In genomic region chr13:113045214-113046007, GRCh38 we compare ENCODE assay signal across 18 cellular contexts.
DNase-seq lines count a peak whose midpoint lies in the region; ATAC-seq and TF ChIP-seq lines count a peak whose summit lies in the region.
"Had no signal": no experiment of that assay in that cellular context is flagged by ENCODE, and none has a peak within 500 bp of the region (broad histone marks: within the 10 kb centered on the region; RNA-seq: fewer than 3 reads in every experiment).

No MANE protein-coding gene starts in this region.

- H3K36me3 ChIP-seq in SJSA1, result no peaks in the 10 kb centered on the region
- no peaks in the 10 kb centered on the region for H3K36me3 ChIP-seq in thoracic aorta
- no peaks in the 10 kb centered on the region for H3K36me3 ChIP-seq in GM23338 (ENCODE audit: insufficient read depth)

- H3K4me2 ChIP-seq in GM23338, result no peak overlapping the region

- H3K36me3 Mint-ChIP-seq in effector memory CD8-positive, alpha-beta T cell (ENCODE audit: insufficient read depth), result no peaks in the 10 kb centered on the region
- no peaks in the 10 kb centered on the region for H3K36me3 Mint-ChIP-seq in GM23338 (ENCODE audit: low read depth)
- H3K36me3 Mint-ChIP-seq: activated naive CD4-positive, alpha-beta T cell treated with anti-CD3 and anti-CD28 coated beads, Interleukin-2, amount 50 U/mL, for 72 hours; immature natural killer cell had no signal

- H4K20me1 ChIP-seq in GM23338 (replicated peaks; ENCODE audit: insufficient read depth), result no peaks in the 10 kb centered on the region

- peaks cover 10% of the 10 kb centered on the region for H3K4me1 ChIP-seq in SJSA1 (replicated peaks)
- peaks cover 0 to 63% of the 10 kb centered on the region in 2 donors for H3K4me1 ChIP-seq in thoracic aorta (ENCODE audit: control insufficient read depth in 1 of 2, low read depth in 2 of 2)
- H3K4me1 ChIP-seq in GM23338 (ENCODE audit: insufficient read depth), result no peaks in the 10 kb centered on the region

- no peaks in the 10 kb centered on the region for H3K79me2 ChIP-seq in GM23338 (replicated peaks; ENCODE audit: insufficient read depth)

- H3K27ac ChIP-seq in SJSA1 (peak overlapping the region; percentile 31; the same call in 1 of the 2 replicates), thoracic aorta (peak overlapping the region; percentile 57 to 73), GM23338 (ENCODE audit: low read depth) (no peak overlapping the region)

- H3K4me1 Mint-ChIP-seq in effector memory CD8-positive, alpha-beta T cell (ENCODE audit: low read depth in 2 of 2), result peaks cover 5% of the 10 kb centered on the region in 2 donors
- peaks cover 4% of the 10 kb centered on the region for H3K4me1 Mint-ChIP-seq in GM23338
- H3K4me1 Mint-ChIP-seq: activated CD4-positive, alpha-beta T cell treated with anti-CD3 and anti-CD28 coated beads, Interleukin-2, amount 10 ng/mL, durations not matched to agents 24 days and 14 days; mesothelial cell of epicardium had no signal

- H3K27me3 ChIP-seq in SJSA1 (replicated peaks) (no peaks in the 10 kb centered on the region; the same call in 1 of the 2 replicates), thoracic aorta (replicated peaks; ENCODE audit: insufficient read depth) (no peaks in the 10 kb centered on the region), GM23338 (ENCODE audit: insufficient read depth) (no peaks in the 10 kb centered on the region)

- H3K9me3 Mint-ChIP-seq in effector memory CD8-positive, alpha-beta T cell, result no peaks in the 10 kb centered on the region
- no peaks in the 10 kb centered on the region; the same call in 2 of the 3 replicates for H3K9me3 Mint-ChIP-seq in GM23338
- H3K9me3 Mint-ChIP-seq: activated CD4-positive, alpha-beta T cell treated with anti-CD3 and anti-CD28 coated beads, Interleukin-2, amount 10 ng/mL, durations not matched to agents 24 days and 14 days; activated naive CD4-positive, alpha-beta T cell treated with anti-CD3 and anti-CD28 coated beads, Interleukin-2, amount 50 U/mL, for 72 hours; immature natural killer cell; mesothelial cell of epicardium had no signal

- H3K9me2 ChIP-seq in GM23338 (ENCODE audit: insufficient read depth), result no peaks in the 10 kb centered on the region

- no peaks in the 10 kb centered on the region for H3K27me3 Mint-ChIP-seq in effector memory CD8-positive, alpha-beta T cell
- H3K27me3 Mint-ChIP-seq in GM23338 (ENCODE audit: insufficient read depth, low read depth, poor library complexity), result peaks cover 11% of the 10 kb centered on the region
- H3K27me3 Mint-ChIP-seq: activated CD4-positive, alpha-beta T cell treated with anti-CD3 and anti-CD28 coated beads, Interleukin-2, amount 10 ng/mL, durations not matched to agents 24 days and 14 days had no signal

- H3K4me3 ChIP-seq in SJSA1 (peak overlapping the region; percentile 39), thoracic aorta (peak overlapping the region; percentile 61), GM23338 (no peak overlapping the region)

- H3K9me3 ChIP-seq in SJSA1 (replicated peaks) (no peaks in the 10 kb centered on the region), thoracic aorta (no peaks in the 10 kb centered on the region)

- TF ChIP-seq CTCF in thoracic aorta (IDR thresholded peaks at IDR 0.05) (no peak), GM23338 (conservative IDR thresholded peaks at IDR 0.05; ENCODE audit: low read depth in 2 of 2) (no peak)

- ATAC-seq in thoracic aorta (ENCODE audit: insufficient number of reproducible peaks, low FRiP score, low read depth), result no peak
- ATAC-seq in GM21528 (IDR thresholded peaks at IDR 0.05; ENCODE audit: low FRiP score, unreplicated experiment), result no peak
- ATAC-seq in effector memory CD8-positive, alpha-beta T cell (replicated peaks), result no peak
- no peak for ATAC-seq in GM23338
- ATAC-seq: activated naive CD4-positive, alpha-beta T cell treated with anti-CD3 and anti-CD28 coated beads, Interleukin-2, amount 50 U/mL, for 72 hours had no signal

- no peak overlapping the region for H2AFZ ChIP-seq in GM23338

- H3K27ac Mint-ChIP-seq in effector memory CD8-positive, alpha-beta T cell, result no peak overlapping the region
- no peak overlapping the region for H3K27ac Mint-ChIP-seq in GM23338
- H3K27ac Mint-ChIP-seq: activated CD4-positive, alpha-beta T cell treated with anti-CD3 and anti-CD28 coated beads, Interleukin-2, amount 10 ng/mL, durations not matched to agents 24 days and 14 days; immature natural killer cell; mesothelial cell of epicardium had no signal

- DNase-seq in SJSA1 (ENCODE audit: low read depth in 1 of 2, low spot score in 2 of 2) (peak; percentile 24 to 56), globus pallidus (ENCODE audit: low spot score) (peak; percentile 60), middle frontal gyrus (ENCODE audit: extremely low spot score, low spot score) (peak; percentile 62), thoracic aorta (ENCODE audit: low spot score) (no peak), GM23338 (ENCODE audit: low spot score) (no peak), AG08395 (ENCODE audit: low spot score) (no peak)
- DNase-seq in effector memory CD8-positive, alpha-beta T cell, result no peak
- DNase-seq: activated CD4-positive, alpha-beta T cell treated with anti-CD3 and anti-CD28 coated beads, Interleukin-2, amount 10 ng/mL, durations not matched to agents 24 days and 14 days; activated T-cell treated with anti-CD3 and anti-CD28 coated beads for 4 hours; immature natural killer cell; Karpas-422; NCI-H1417; SIG-M5; stimulated activated naive CD4-positive, alpha-beta T cell treated with Interleukin-2 at 50 U/mL for 16 hours; T1000 had no signal

- no peak overlapping the region for H3K4me3 Mint-ChIP-seq in effector memory CD8-positive, alpha-beta T cell
- H3K4me3 Mint-ChIP-seq in GM23338, result no peak overlapping the region
- H3K4me3 Mint-ChIP-seq: activated CD4-positive, alpha-beta T cell treated with anti-CD3 and anti-CD28 coated beads, Interleukin-2, amount 10 ng/mL, durations not matched to agents 24 days and 14 days; immature natural killer cell; mesothelial cell of epicardium had no signal

- H3F3A ChIP-seq in GM23338 (replicated peaks; ENCODE audit: low read depth), result no peaks in the 10 kb centered on the region

TF ChIP-seq in GM23338, 12 proteins besides CTCF, POLR2A, EP300 and RAD21 (continues in another document):
- TF ChIP-seq EZH2 (IDR thresholded peaks at IDR 0.05; ENCODE audit: low read depth, unreplicated experiment), result no peak
- TF ChIP-seq NANOG (IDR thresholded peaks at IDR 0.05; ENCODE audit: borderline replicate concordance), result no peak
- no peak for TF ChIP-seq ZNF462 (CRISPR knock-in tag; IDR thresholded peaks at IDR 0.05)

Comparison
In these comparisons a context has a peak if more than half of its experiments do, and no peak if none do; other contexts are left out.
1. DNase-seq: peak in SJSA1 (2 of 2), globus pallidus (single experiment) and middle frontal gyrus (single experiment); none in thoracic aorta (single experiment), effector memory CD8-positive, alpha-beta T cell (0 of 3), GM23338 (single experiment) and AG08395 (single experiment).